ENCODE assay signal across 7 cellular contexts in the genomic region with DNA sequence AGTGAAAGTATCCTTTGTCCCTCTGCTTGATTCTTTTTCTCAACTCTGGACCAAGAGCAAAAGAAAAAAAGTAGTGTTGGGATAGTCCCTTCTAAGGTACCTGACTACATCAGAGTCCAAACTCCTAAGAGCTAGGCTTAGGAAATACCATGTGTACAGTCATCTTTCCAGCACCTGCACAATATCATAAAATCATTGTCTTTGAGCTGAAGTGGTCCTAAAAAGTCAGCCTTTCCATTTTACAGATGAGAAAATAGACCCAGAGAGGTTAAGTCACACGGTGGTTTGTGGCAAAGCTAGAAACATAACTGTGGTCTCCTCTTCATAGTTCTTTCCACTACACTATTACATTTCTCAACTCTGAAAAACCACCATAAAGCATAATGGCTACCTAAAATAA. TPM values are rescaled to one million over a fixed set of nuclear protein-coding genes. Genes with fewer than 3 reads are reported as not detected.
DNase-seq lines count a peak whose midpoint lies in the region; ATAC-seq, FAIRE-seq and TF ChIP-seq lines count a peak whose summit lies in the region.
"Not testable (repeated sequence)": the region's sequence is repeated elsewhere in the genome, so short reads cannot be mapped to it uniquely, and the experiment has no call there.

No MANE protein-coding gene starts in this region.

- H3K9ac ChIP-seq in GM12878 (ENCODE audit: control insufficient read depth, insufficient read depth, low read length): not testable (repeated sequence)

- not testable (repeated sequence) for H3K27me3 ChIP-seq in GM12878 (replicated peaks in 1 of 2; ENCODE audit: control insufficient read depth in 2 of 2, insufficient read depth in 2 of 2, low read length in 1 of 2)

- H3K4me1 Mint-ChIP-seq in activated CD4-positive, alpha-beta T cell treated with anti-CD3 and anti-CD28 coated beads for 36 hours; activated T-cell treated with anti-CD3 and anti-CD28 coated beads, Interleukin-2, amount 50 U/mL, for 72 hours (ENCODE audit: low read depth); stimulated activated effector memory CD8-positive, alpha-beta T cell treated with anti-CD3 and anti-CD28 coated beads, Interleukin-12 subunit alpha, Interleukin-12 subunit beta, amount 100 ng/mL, for 72 hours: not testable (repeated sequence)

- TF ChIP-seq EP300 in GM12878 (IDR thresholded peaks at IDR 0.05; ENCODE audit: borderline replicate concordance in 1 of 2, control insufficient read depth in 1 of 2, low read depth in 2 of 2, low read length in 2 of 2): not testable (repeated sequence)

- not testable (repeated sequence) for TF ChIP-seq RAD21 in GM12878 (IDR thresholded peaks at IDR 0.05; ENCODE audit: insufficient read depth, low read depth, low read length)

- not testable (repeated sequence) for FAIRE-seq in GM12878 (lab: Jason Lieb, UNC)

- H3K36me3 ChIP-seq in GM12878 (ENCODE audit: control insufficient read depth in 2 of 2, insufficient read depth in 2 of 2, low read length in 1 of 2): not testable (repeated sequence)

- no CpG with 5 or more reads among the region's 1 CpG for WGBS in GM12878 (ENCODE audit: insufficient coverage, insufficient replicate concordance, low lambda C conversion rate, missing lambda C conversion rate)

- H3K9me3 Mint-ChIP-seq in activated CD4-positive, alpha-beta T cell treated with anti-CD3 and anti-CD28 coated beads for 36 hours (ENCODE audit: low read depth); activated T-cell treated with anti-CD3 and anti-CD28 coated beads, Interleukin-2, amount 50 U/mL, for 72 hours; stimulated activated effector memory CD8-positive, alpha-beta T cell treated with anti-CD3 and anti-CD28 coated beads, Interleukin-12 subunit alpha, Interleukin-12 subunit beta, amount 100 ng/mL, for 72 hours: not testable (repeated sequence)

- ATAC-seq in GM18867 (IDR thresholded peaks at IDR 0.05; ENCODE audit: unreplicated experiment): peak; percentile 54
- peak; percentile 57 for ATAC-seq in GM21723 (IDR thresholded peaks at IDR 0.05; ENCODE audit: unreplicated experiment)
- peak; percentile 56 for ATAC-seq in HG03521 (IDR thresholded peaks at IDR 0.05; ENCODE audit: unreplicated experiment)
- ATAC-seq in activated CD4-positive, alpha-beta T cell treated with anti-CD3 and anti-CD28 coated beads for 36 hours: peak; percentile 85
- peak; percentile 86 to 91 for ATAC-seq in activated T-cell treated with anti-CD3 and anti-CD28 coated beads, Interleukin-2, amount 50 U/mL, for 72 hours (replicated peaks in 1 of 2)
- ATAC-seq in GM12878: peak; percentile 80
- ATAC-seq in stimulated activated effector memory CD8-positive, alpha-beta T cell treated with anti-CD3 and anti-CD28 coated beads, Interleukin-12 subunit alpha, Interleukin-12 subunit beta, amount 100 ng/mL, for 72 hours: peak; percentile 96

- not testable (repeated sequence) for H3K9me3 ChIP-seq in GM12878 (replicated peaks; ENCODE audit: control insufficient read depth, insufficient read depth, low read length)

- CTCF ChIA-PET in activated CD4-positive, alpha-beta T cell treated with anti-CD3 and anti-CD28 coated beads for 36 hours (lab: Charles Lee); GM12878 (lab: Yijun Ruan, JAX): not testable (repeated sequence)

- not testable (repeated sequence) for H3K4me2 ChIP-seq in GM12878 (ENCODE audit: control insufficient read depth, insufficient read depth)

- not testable (repeated sequence) for TF ChIP-seq POLR2A in GM12878 (IDR thresholded peaks at IDR 0.05; ENCODE audit: low read depth, low read length)

- not testable (repeated sequence) for H3K27ac Mint-ChIP-seq in activated CD4-positive, alpha-beta T cell treated with anti-CD3 and anti-CD28 coated beads for 36 hours; activated T-cell treated with anti-CD3 and anti-CD28 coated beads, Interleukin-2, amount 50 U/mL, for 72 hours; stimulated activated effector memory CD8-positive, alpha-beta T cell treated with anti-CD3 and anti-CD28 coated beads, Interleukin-12 subunit alpha, Interleukin-12 subunit beta, amount 100 ng/mL, for 72 hours

- RAD21 ChIA-PET in GM12878 (lab: Charles Lee; ENCODE audit: unreplicated experiment): not testable (repeated sequence)

- not testable (repeated sequence) for H4K20me1 ChIP-seq in GM12878 (ENCODE audit: control insufficient read depth, insufficient read depth)

- POLR2A ChIA-PET in activated CD4-positive, alpha-beta T cell treated with anti-CD3 and anti-CD28 coated beads for 36 hours (lab: Charles Lee); GM12878 (lab: Charles Lee): not testable (repeated sequence)

- DNase-seq in activated CD4-positive, alpha-beta T cell treated with anti-CD3 and anti-CD28 coated beads for 36 hours; activated T-cell treated with anti-CD3 and anti-CD28 coated beads, Interleukin-2, amount 50 U/mL, for 72 hours; GM12878 (ENCODE audit: low read depth, low spot score); stimulated activated effector memory CD8-positive, alpha-beta T cell treated with anti-CD3 and anti-CD28 coated beads, Interleukin-12 subunit alpha, Interleukin-12 subunit beta, amount 100 ng/mL, for 72 hours (ENCODE audit: low spot score in 2 of 2): not testable (repeated sequence)

- not testable (repeated sequence) for H3K4me3 ChIP-seq in GM12878

- not testable (repeated sequence) for H3K4me1 ChIP-seq in GM12878 (ENCODE audit: control insufficient read depth, insufficient read depth, low read length)

- TF ChIP-seq CTCF in GM12878 (IDR thresholded peaks at IDR 0.05 in 2 of 3, conservative IDR thresholded peaks at IDR 0.05 in 1 of 3; ENCODE audit: control insufficient read depth in 2 of 3, extremely low read depth in 1 of 3, insufficient read depth in 1 of 3, low read depth in 3 of 3, low read length in 3 of 3): not testable (repeated sequence)

- H3K27ac ChIP-seq in GM12878 (ENCODE audit: control insufficient read depth, insufficient read depth): not testable (repeated sequence)

- TSS peak; percentile 47 for BruUV-seq in GM12878 (replicated peaks; lab: Mats Ljungman, UMichigan)

- H3K27me3 Mint-ChIP-seq in activated CD4-positive, alpha-beta T cell treated with anti-CD3 and anti-CD28 coated beads for 36 hours; activated T-cell treated with anti-CD3 and anti-CD28 coated beads, Interleukin-2, amount 50 U/mL, for 72 hours (ENCODE audit: low read depth): not testable (repeated sequence)

- SMC1A ChIA-PET in GM12878 (lab: Charles Lee; ENCODE audit: uncharacterized antibody, unreplicated experiment): not testable (repeated sequence)

- not testable (repeated sequence) for H3K79me2 ChIP-seq in GM12878 (ENCODE audit: control insufficient read depth, insufficient read depth, low read length)

- H2AFZ ChIP-seq in GM12878 (ENCODE audit: control insufficient read depth, low read depth, low read length): not testable (repeated sequence)

- in situ Hi-C loops in GM12878 (cut with MboI): not testable (repeated sequence)

- not testable (repeated sequence) for H3K4me3 Mint-ChIP-seq in activated CD4-positive, alpha-beta T cell treated with anti-CD3 and anti-CD28 coated beads for 36 hours; activated T-cell treated with anti-CD3 and anti-CD28 coated beads, Interleukin-2, amount 50 U/mL, for 72 hours; stimulated activated effector memory CD8-positive, alpha-beta T cell treated with anti-CD3 and anti-CD28 coated beads, Interleukin-12 subunit alpha, Interleukin-12 subunit beta, amount 100 ng/mL, for 72 hours

- intact Hi-C loops in activated CD4-positive, alpha-beta T cell treated with anti-CD3 and anti-CD28 coated beads for 36 hours (cut with DNase I, micrococcal nuclease); GM12878 (cut with micrococcal nuclease; ENCODE audit: unreplicated experiment): not testable (repeated sequence)

- H3K36me3 Mint-ChIP-seq in activated CD4-positive, alpha-beta T cell treated with anti-CD3 and anti-CD28 coated beads for 36 hours (ENCODE audit: low read depth); activated T-cell treated with anti-CD3 and anti-CD28 coated beads, Interleukin-2, amount 50 U/mL, for 72 hours (ENCODE audit: insufficient read depth in 2 of 2); stimulated activated effector memory CD8-positive, alpha-beta T cell treated with anti-CD3 and anti-CD28 coated beads, Interleukin-12 subunit alpha, Interleukin-12 subunit beta, amount 100 ng/mL, for 72 hours: not testable (repeated sequence)

RNA-seq across cellular contexts. Expression of a gene that starts 38.4 kb away (rescaled TPM):
- total RNA-seq in activated CD4-positive, alpha-beta T cell treated with anti-CD3 and anti-CD28 coated beads for 36 hours: 10 to 100 TPM; 13.2 to 21.1 TPM
- total RNA-seq in activated T-cell treated with anti-CD3 and anti-CD28 coated beads, Interleukin-2, amount 50 U/mL, for 72 hours: 10 to 100 TPM; 15.1 to 18.3 TPM
- 101 and 125 TPM in 2 replicates for total RNA-seq in GM12878 (2013; cell fraction: nucleolus; rRNA removed)
- total RNA-seq in GM12878 (2014; rRNA removed) (15.2 and 21.2 TPM in 2 replicates), GM12878 (2014; rRNA removed; fragmentation: Illumina TruSeq; extraction: Trizol) (17.5 and 19.4 TPM in 2 replicates), GM12878 (2021) (14.2 and 16.4 TPM in 2 replicates)
- polyA plus RNA-seq in GM12878 (2011; ENCODE audit: low read depth): 8.1 TPM
- polyA plus RNA-seq in GM12878 (2011; rRNA removed) (28.9 and 37.0 TPM in 2 replicates), GM12878 (2014; fragmentation: Illumina TruSeq; extraction: Trizol) (20.1 and 23.9 TPM in 2 replicates), GM12878 (2014; fragmentation: Nextera tagmentation; extraction: Ambion mirVana) (1 to 10 TPM; 7.5 to 9.0 TPM), GM12878 (2014; rRNA removed) (11.7 and 15.4 TPM in 2 replicates), GM12878 (2016; fragmentation: Nextera tagmentation; extraction: Ambion mirVana) (10 to 100 TPM; 16.8 to 19.8 TPM)
- 10.1 and 11.6 TPM in 2 replicates for polyA plus RNA-seq in GM12878 (2011; cell fraction: cytosol; rRNA removed)
- 56.3 and 65.2 TPM in 2 replicates for polyA plus RNA-seq in GM12878 (2011; cell fraction: nucleus; rRNA removed)
- polyA plus RNA-seq in GM12878 (2012): 10.5 and 12.8 TPM in 2 replicates
- polyA minus RNA-seq in GM12878 (2011; rRNA and poly(A)+ RNA removed): 36.5 and 50.8 TPM in 2 replicates
- polyA minus RNA-seq in GM12878 (2011; cell fraction: cytosol; rRNA and poly(A)+ RNA removed): 5.9 and 7.5 TPM in 2 replicates
- 35.4 and 51.3 TPM in 2 replicates for polyA minus RNA-seq in GM12878 (2011; cell fraction: nucleus; rRNA and poly(A)+ RNA removed)
